In the genomic region with DNA sequence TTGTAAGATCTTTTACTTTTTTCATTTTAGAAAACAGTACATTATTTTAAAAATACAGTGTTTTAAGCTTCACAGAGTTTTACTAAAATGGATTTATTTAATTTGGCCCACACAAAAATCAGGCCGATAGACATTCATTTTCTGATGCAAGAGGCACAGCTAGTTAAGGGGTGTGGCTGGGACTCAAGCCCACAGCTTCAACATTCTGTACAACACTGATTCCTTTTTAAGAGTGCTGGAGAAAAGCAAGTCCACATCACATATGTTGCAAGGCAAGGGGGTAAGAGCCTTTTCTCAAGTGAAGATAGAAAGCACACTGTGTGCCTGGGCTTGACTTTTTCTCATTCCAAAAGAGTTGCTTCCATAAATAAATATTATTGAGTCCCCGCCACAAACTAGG, we compare ENCODE assay signal across 30 cellular contexts.
DNase-seq lines count a peak whose midpoint lies in the region; ATAC-seq and TF ChIP-seq lines count a peak whose summit lies in the region.
"Had no signal": no experiment of that assay in that cellular context is flagged by ENCODE, and none has a peak within 500 bp of the region (broad histone marks: within the 10 kb centered on the region; RNA-seq: fewer than 3 reads in every experiment).

No MANE protein-coding gene starts in this region.

- no peak overlapping the region for H3K4me3 ChIP-seq in adipocyte (ENCODE audit: low read length)
- no peak overlapping the region for H3K4me3 ChIP-seq in fibroblast of the aortic adventitia (ENCODE audit: low read depth, low read length)
- H3K4me3 ChIP-seq in lower lobe of right lung, result no peak overlapping the region
- H3K4me3 ChIP-seq: gastrocnemius medialis, hepatocyte, upper lobe of left lung had no signal

- H3K9me3 ChIP-seq in adipocyte (ENCODE audit: control insufficient read depth, low read length) (no peaks in the 10 kb centered on the region), lower lobe of right lung (no peaks in the 10 kb centered on the region)
- H3K9me3 ChIP-seq: gastrocnemius medialis, upper lobe of left lung had no signal

- no peaks in the 10 kb centered on the region for H3K27me3 ChIP-seq in adipocyte (replicated peaks; ENCODE audit: control insufficient read depth, insufficient read depth, low read length)
- no peaks in the 10 kb centered on the region for H3K27me3 ChIP-seq in lower lobe of right lung (ENCODE audit: low read depth)
- H3K27me3 ChIP-seq: gastrocnemius medialis, hepatocyte, upper lobe of left lung had no signal

- no peak overlapping the region for H3K9ac ChIP-seq in adipocyte (ENCODE audit: low read length)

- intact Hi-C loops in lower lobe of right lung (cut with DNase I), result no loop called here

- peaks cover 9% of the 10 kb centered on the region for H3K4me1 ChIP-seq in adipocyte (ENCODE audit: control insufficient read depth, insufficient read depth, low read length)
- peaks cover under 1% of the 10 kb centered on the region for H3K4me1 ChIP-seq in lower lobe of right lung
- H3K4me1 ChIP-seq: gastrocnemius medialis had no signal

- no peak overlapping the region for H3K27ac ChIP-seq in lower lobe of right lung
- H3K27ac ChIP-seq: C4-2B, gastrocnemius medialis, hepatocyte, VCaP had no signal

- TF ChIP-seq CTCF in AG09319 (IDR thresholded peaks at IDR 0.05; ENCODE audit: low read depth, low read length), result no peak
- TF ChIP-seq CTCF in fibroblast of the aortic adventitia (IDR thresholded peaks at IDR 0.05; ENCODE audit: insufficient read depth, low read length), result no peak
- TF ChIP-seq CTCF in lower lobe of right lung (IDR thresholded peaks at IDR 0.05), result no peak

- peak; percentile 7 for DNase-seq in AG09319 (ENCODE audit: extremely low read depth, low read depth)
- peak; percentile 76 for DNase-seq in adipocyte (ENCODE audit: low read depth)
- DNase-seq in fibroblast of the aortic adventitia (ENCODE audit: low read depth), result peak; percentile 81
- no peak for DNase-seq in lower lobe of right lung
- no peak for DNase-seq in stimulated activated CD4-positive, alpha-beta T cell treated with anti-CD3 and anti-CD28 coated beads, Interleukin-4, amount 100 ng/mL, for 1 hour
- no peak for DNase-seq in SHP77 (lab: John Stamatoyannopoulos, UW)
- DNase-seq in HuH-7 (ENCODE audit: low spot score), result no peak
- DNase-seq: ACHN; activated CD4-positive, alpha-beta T cell treated with anti-CD3 and anti-CD28 coated beads for 4 hours; activated CD8-positive, alpha-beta memory T cell treated with anti-CD3 and anti-CD28 coated beads for 24 hours; activated effector memory CD4-positive, alpha-beta T cell treated with Interleukin-2 at 50 U/mL for 16 hours; activated naive CD8-positive, alpha-beta T cell treated with anti-CD3 and anti-CD28 coated beads for 36 hours; Calu3; cerebellar nuclear complex; gastrocnemius medialis; H9; KG1; midbrain; MM.1S; naive thymus-derived CD8-positive, alpha-beta T cell; NCI-H1436; NCI-H2081 treated with DMSO at 0.1 percent for 48 hours; occipital lobe; stimulated activated CD4-positive, alpha-beta T cell treated with anti-CD3 and anti-CD28 coated beads, Interleukin-4, amount 100 ng/mL, for 4 hours had no signal

- H3K36me3 ChIP-seq in adipocyte (ENCODE audit: control insufficient read depth, insufficient read depth, low read length, severe bottlenecking), result peaks cover 15% of the 10 kb centered on the region
- no peaks in the 10 kb centered on the region for H3K36me3 ChIP-seq in lower lobe of right lung
- H3K36me3 ChIP-seq: gastrocnemius medialis, upper lobe of left lung had no signal

- ATAC-seq in lower lobe of right lung (peak; percentile 52 to 56), HG02870 (IDR thresholded peaks at IDR 0.05; ENCODE audit: unreplicated experiment) (no peak)
- ATAC-seq: gastrocnemius medialis; naive thymus-derived CD8-positive, alpha-beta T cell; stimulated activated memory B cell treated with anti-CD40 and anti-IgM and Interleukin-4, amounts not matched to agents 10 μg/mL and 1 μg/mL and 100 μg/mL, for 72 hours had no signal

Comparison
In these comparisons a context has a peak if more than half of its experiments do, and no peak if none do; other contexts are left out.
1. DNase-seq: peak in AG09319 (single experiment), adipocyte (single experiment) and fibroblast of the aortic adventitia (single experiment); none in lower lobe of right lung (single experiment), stimulated activated CD4-positive, alpha-beta T cell treated with anti-CD3 and anti-CD28 coated beads, Interleukin-4, amount 100 ng/mL, for 1 hour (single experiment), SHP77 (0 of 2) and HuH-7 (single experiment).